13 cellular contexts compared by ENCODE assay signal in the genomic region with DNA sequence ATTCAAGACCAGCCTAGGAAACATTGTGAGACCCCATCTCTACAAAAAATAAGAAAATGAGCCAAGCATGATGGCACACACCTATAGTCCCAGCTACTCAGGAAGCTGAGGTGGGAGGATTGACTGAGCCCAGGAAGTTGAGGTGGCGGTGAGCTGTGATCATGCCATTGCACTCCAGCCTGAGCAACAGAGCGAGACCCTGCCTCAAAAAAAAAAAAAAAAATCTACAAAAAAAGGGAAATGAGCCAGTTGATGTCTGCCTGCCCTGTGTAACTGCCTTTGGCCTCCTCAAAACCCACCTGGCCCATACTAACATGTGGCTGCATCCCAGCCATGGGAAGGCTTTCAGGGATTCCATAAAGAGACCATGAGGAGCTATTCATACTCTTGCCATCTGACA.
A peak's percentile ranks its signal among the peaks of the same experiment; 100 is the strongest.
DNase-seq lines count a peak whose midpoint lies in the region; ATAC-seq lines count a peak whose summit lies in the region.
"Had no signal": no experiment of that assay in that cellular context is flagged by ENCODE, and none has a peak within 500 bp of the region (broad histone marks: within the 10 kb centered on the region; RNA-seq: fewer than 3 reads in every experiment).

No MANE protein-coding gene starts in this region.

- DNase-seq in activated naive CD4-positive, alpha-beta T cell treated with Interleukin-2 at 50 U/mL for 16 hours = peak; percentile 23
- no peak for DNase-seq in activated naive CD4-positive, alpha-beta T cell treated with anti-CD3 and anti-CD28 coated beads, Interleukin-2, amount 50 U/mL, for 16 hours
- peak; percentile 9 for DNase-seq in activated CD4-positive, alpha-beta T cell treated with anti-CD3 and anti-CD28 coated beads, Interleukin-2, amount 50 U/mL, for 1 hour
- peak; percentile 50 for DNase-seq in central memory CD4-positive, alpha-beta T cell
- peak; percentile 6 for DNase-seq in stimulated activated naive CD4-positive, alpha-beta T cell treated with Interleukin-2 at 50 U/mL for 16 hours (lab: John Stamatoyannopoulos, UW)
- DNase-seq in NCI-H1694 treated with DMSO at 0.1 percent for 48 hours (lab: John Stamatoyannopoulos, UW) = no peak
- no peak for DNase-seq in GM19240 (ENCODE audit: insufficient read length, low spot score)
- DNase-seq: DMS79, esophagus squamous epithelium, H9, lower lobe of right lung, upper lobe of right lung had no signal

- no peak for ATAC-seq in GM21367 (IDR thresholded peaks at IDR 0.05; ENCODE audit: unreplicated experiment)
- ATAC-seq: lower lobe of right lung, upper lobe of right lung had no signal

Comparison
In these comparisons a context has a peak if more than half of its experiments do, and no peak if none do; other contexts are left out.
1. DNase-seq: peak in activated naive CD4-positive, alpha-beta T cell treated with Interleukin-2 at 50 U/mL for 16 hours (single experiment), activated CD4-positive, alpha-beta T cell treated with anti-CD3 and anti-CD28 coated beads, Interleukin-2, amount 50 U/mL, for 1 hour (single experiment), central memory CD4-positive, alpha-beta T cell (single experiment) and stimulated activated naive CD4-positive, alpha-beta T cell treated with Interleukin-2 at 50 U/mL for 16 hours (single experiment); none in activated naive CD4-positive, alpha-beta T cell treated with anti-CD3 and anti-CD28 coated beads, Interleukin-2, amount 50 U/mL, for 16 hours (single experiment), NCI-H1694 treated with DMSO at 0.1 percent for 48 hours (single experiment) and GM19240 (single experiment).